ENCODE assay signal across 8 cellular contexts in the genomic region with DNA sequence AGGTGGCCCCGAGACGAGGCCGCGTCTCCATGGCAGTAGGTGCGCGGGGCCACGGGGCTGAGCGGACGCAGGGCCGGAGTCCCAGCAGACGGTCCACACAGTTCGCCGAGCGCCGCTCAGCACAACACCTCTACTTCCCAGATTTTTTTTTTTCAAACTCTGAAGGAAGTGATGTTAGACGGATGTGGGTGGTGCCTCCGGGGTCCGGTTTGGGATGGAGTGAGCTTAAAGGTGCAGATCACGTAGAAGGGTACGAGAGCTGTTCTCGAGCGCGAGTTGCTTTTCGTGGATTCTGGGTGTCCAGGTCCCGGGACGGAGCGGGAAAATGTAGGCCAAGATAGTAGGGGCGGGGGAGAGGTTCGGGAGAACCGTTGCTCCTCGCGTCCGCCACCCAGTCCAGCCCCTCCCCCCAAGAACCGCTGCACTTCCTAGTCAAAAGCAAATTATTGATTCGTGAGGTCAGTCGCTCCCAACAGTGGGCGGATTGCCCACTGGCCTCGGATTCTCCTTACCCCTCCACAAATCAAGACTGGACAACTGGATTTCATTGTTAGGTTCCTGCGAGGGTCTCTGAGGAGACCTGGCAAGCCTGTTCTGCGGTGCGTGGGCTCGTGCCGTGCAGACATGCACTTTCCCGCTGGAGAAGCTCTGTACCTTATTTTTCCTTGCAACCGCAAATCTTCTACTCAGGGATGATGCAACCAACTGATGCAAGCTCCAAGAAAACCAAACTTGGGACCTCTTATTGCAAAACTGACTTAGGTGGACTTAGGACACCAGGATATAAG. TPM values are rescaled to one million over a fixed set of nuclear protein-coding genes. Genes with fewer than 3 reads are reported as not detected.
DNase-seq lines count a peak whose midpoint lies in the region; ATAC-seq and TF ChIP-seq lines count a peak whose summit lies in the region.

TSS of gene TXNDC12 (minus strand) at position 126 of the 788 bp plus-strand sequence. CDS start at position 31, 95 bp downstream.

- H3K36me3 ChIP-seq in OCI-LY3 (replicated peaks; ENCODE audit: low read depth, low read length) (no peaks in the 10 kb centered on the region), mesodermal cell (ENCODE audit: control insufficient read depth, insufficient read depth, low read length) (peaks cover 39% of the 10 kb centered on the region)

- H3K79me2 ChIP-seq in OCI-LY3 (ENCODE audit: low read length), result peaks cover 67% of the 10 kb centered on the region

- H3K4me3 ChIP-seq in OCI-LY3 (ENCODE audit: low read length) (peak within 1 kb of the TSS; percentile 97), mesodermal cell (ENCODE audit: extremely low read depth, insufficient read depth, low read length, poor library complexity, severe bottlenecking) (peak within 1 kb of the TSS; percentile 93)

- H3K27me3 Mint-ChIP-seq in endothelial cell (ENCODE audit: unreplicated experiment), result peaks cover 12% of the 10 kb centered on the region

- peak within 1 kb of the TSS; percentile 99 for H3K4me3 Mint-ChIP-seq in endothelial cell (ENCODE audit: unreplicated experiment)

- no peaks in the 10 kb centered on the region for H3K9me3 Mint-ChIP-seq in endothelial cell (ENCODE audit: unreplicated experiment)

- H3K27ac ChIP-seq in OCI-LY3 (ENCODE audit: low read length) (peak within 1 kb of the TSS; percentile 73), mesodermal cell (ENCODE audit: low read depth, low read length, severe bottlenecking) (peak within 1 kb of the TSS; percentile 96)

- 0% methylated on average over 32 to 39 of the region's 45 CpGs for WGBS in mesodermal cell (ENCODE audit: insufficient coverage in 2 of 2), 2 experiments

- H3K9ac ChIP-seq in OCI-LY3 (ENCODE audit: low read length), result peak within 1 kb of the TSS; percentile 88

- no peaks in the 10 kb centered on the region for H3K9me3 ChIP-seq in OCI-LY3 (ENCODE audit: insufficient read depth, low read length)
- H3K9me3 ChIP-seq in mesodermal cell (ENCODE audit: control insufficient read depth, low read length), result no peaks in the 10 kb centered on the region

- TF ChIP-seq CTCF in OCI-LY3 (IDR thresholded peaks at IDR 0.05; ENCODE audit: low read depth, low read length) (no peak), endothelial cell (IDR thresholded peaks at IDR 0.05; ENCODE audit: unreplicated experiment) (no peak)

- DNase-seq in COLO829 (ENCODE audit: low spot score) (peak; percentile 85), HuH-7 (ENCODE audit: low spot score) (peak; percentile 85), endothelial cell (ENCODE audit: low spot score) (peak; percentile 71)
- peak; percentile 77 for DNase-seq in activated CD8-positive, alpha-beta memory T cell treated with anti-CD3 and anti-CD28 coated beads, Interleukin-2, amount 50 U/mL, for 48 hours
- DNase-seq in stimulated activated CD8-positive, alpha-beta memory T cell treated with anti-CD3 and anti-CD28 coated beads, Interleukin-15, amount 100 ng/mL, for 48 hours (ENCODE audit: low read depth in 2 of 2), result peak; percentile 55 to 57

- H3K27ac Mint-ChIP-seq in endothelial cell (ENCODE audit: unreplicated experiment), result peak within 1 kb of the TSS; percentile 97

- peaks cover 13% of the 10 kb centered on the region; the same call in 1 of the 2 replicates for H4K20me1 ChIP-seq in OCI-LY3 (ENCODE audit: insufficient read depth, low read length)

- no peaks in the 10 kb centered on the region for H3K27me3 ChIP-seq in OCI-LY3 (ENCODE audit: low read depth, low read length)

- H2AFZ ChIP-seq in OCI-LY3 (ENCODE audit: low read depth, low read length), result peak within 1 kb of the TSS; percentile 89

- H3K4me1 ChIP-seq in OCI-LY3 (ENCODE audit: low read length), result peaks cover 18% of the 10 kb centered on the region
- peaks cover 7% of the 10 kb centered on the region for H3K4me1 ChIP-seq in mesodermal cell (ENCODE audit: control insufficient read depth, insufficient read depth, low read length, poor library complexity, severe bottlenecking)

- H3K4me1 Mint-ChIP-seq in endothelial cell (ENCODE audit: unreplicated experiment), result peaks cover 33% of the 10 kb centered on the region

- ATAC-seq in GM21381 (IDR thresholded peaks at IDR 0.05; ENCODE audit: unreplicated experiment), result peak; percentile 42

- peaks cover 17% of the 10 kb centered on the region for H3K36me3 Mint-ChIP-seq in endothelial cell (ENCODE audit: low read depth, unreplicated experiment)

- peak within 1 kb of the TSS; percentile 97 for H3K4me2 ChIP-seq in OCI-LY3 (ENCODE audit: low read length)

RNA-seq across cellular contexts. Expression of gene TXNDC12, which starts in this region (rescaled TPM):
- total RNA-seq in endothelial cell (ENCODE audit: unreplicated experiment), result 49.9 TPM
- 74.2 TPM for polyA plus RNA-seq in mesodermal cell (2013, experiment 1 of 2)
- 79.5 TPM for polyA plus RNA-seq in mesodermal cell (2013, experiment 2 of 2)

Comparison
In these comparisons a context has a peak if more than half of its experiments do, and no peak if none do; other contexts are left out.
1. Peak in every context shown above with its lines: DNase-seq, ATAC-seq, H3K4me3 ChIP-seq and H3K27ac ChIP-seq.